9 cellular contexts compared by ENCODE assay signal in genomic region chrX:82218361-82218760, GRCh38.
A peak's percentile ranks its signal among the peaks of the same experiment; 100 is the strongest.
DNase-seq lines count a peak whose midpoint lies in the region; ATAC-seq and TF ChIP-seq lines count a peak whose summit lies in the region.
"Had no signal": no experiment of that assay in that cellular context is flagged by ENCODE, and none has a peak within 500 bp of the region (broad histone marks: within the 10 kb centered on the region; RNA-seq: fewer than 3 reads in every experiment).

No MANE protein-coding gene starts in this region.

- H3K9me3 Mint-ChIP-seq in activated T-cell treated with anti-CD3 and anti-CD28 coated beads, Interleukin-2, amount 50 U/mL, for 24 hours: no peaks in the 10 kb centered on the region

- H3K36me3 Mint-ChIP-seq in activated T-cell treated with anti-CD3 and anti-CD28 coated beads, Interleukin-2, amount 50 U/mL, for 24 hours (ENCODE audit: low read depth): no peaks in the 10 kb centered on the region

- intact Hi-C loops in gastrocnemius medialis (cut with DNase I; ENCODE audit: low total_unique reads): no loop called here

- no peak overlapping the region for H3K27ac Mint-ChIP-seq in activated T-cell treated with anti-CD3 and anti-CD28 coated beads, Interleukin-2, amount 50 U/mL, for 24 hours

- H3K4me3 ChIP-seq in gastrocnemius medialis: no peak overlapping the region

- no peak for TF ChIP-seq POLR2A in gastrocnemius medialis (IDR thresholded peaks at IDR 0.05)

- H3K27me3 ChIP-seq in gastrocnemius medialis: no peaks in the 10 kb centered on the region

- no peaks in the 10 kb centered on the region for H3K4me1 ChIP-seq in gastrocnemius medialis
- H3K4me1 ChIP-seq: parathyroid adenoma had no signal

- peak; percentile 83 for ATAC-seq in GM18511 (IDR thresholded peaks at IDR 0.05; ENCODE audit: unreplicated experiment)
- peak; percentile 78 for ATAC-seq in HG03095 (IDR thresholded peaks at IDR 0.05; ENCODE audit: unreplicated experiment)
- no peak for ATAC-seq in gastrocnemius medialis

- no peak overlapping the region for H3K27ac ChIP-seq in 22Rv1
- no peak overlapping the region for H3K27ac ChIP-seq in gastrocnemius medialis
- H3K27ac ChIP-seq: parathyroid adenoma had no signal

- no peaks in the 10 kb centered on the region for H3K9me3 ChIP-seq in gastrocnemius medialis

- TF ChIP-seq CTCF in 22Rv1 (IDR thresholded peaks at IDR 0.05) (peak; percentile 42), gastrocnemius medialis (IDR thresholded peaks at IDR 0.05 in 4 of 5, conservative IDR thresholded peaks at IDR 0.05 in 1 of 5) (no peak)

- no peaks in the 10 kb centered on the region for H3K4me1 Mint-ChIP-seq in activated T-cell treated with anti-CD3 and anti-CD28 coated beads, Interleukin-2, amount 50 U/mL, for 24 hours (ENCODE audit: low read depth)

- H3K27me3 Mint-ChIP-seq in activated T-cell treated with anti-CD3 and anti-CD28 coated beads, Interleukin-2, amount 50 U/mL, for 24 hours: peaks cover 18% of the 10 kb centered on the region

- H3K4me3 Mint-ChIP-seq in activated T-cell treated with anti-CD3 and anti-CD28 coated beads, Interleukin-2, amount 50 U/mL, for 24 hours: no peak overlapping the region

- in situ Hi-C loops in gastrocnemius medialis (cut with MboI; ENCODE audit: low sequenced_read_pairs in 4 of 4): no loop called here

- H3K36me3 ChIP-seq in gastrocnemius medialis: no peaks in the 10 kb centered on the region

- DNase-seq in RPMI7951 (ENCODE audit: low read depth) (peak; percentile 20), iris pigment epithelial cell (ENCODE audit: low read depth) (peak; percentile 23), NCI-H1930 (lab: John Stamatoyannopoulos, UW) (no peak), gastrocnemius medialis (no peak)
- DNase-seq in activated T-cell treated with anti-CD3 and anti-CD28 coated beads, Interleukin-2, amount 50 U/mL, for 24 hours: no peak

Comparison
In these comparisons a context has a peak if more than half of its experiments do, and no peak if none do; other contexts are left out.
1. ATAC-seq: peak in GM18511 (single experiment) and HG03095 (single experiment); none in gastrocnemius medialis (0 of 2).
2. DNase-seq: peak in RPMI7951 (single experiment) and iris pigment epithelial cell (single experiment); none in NCI-H1930 (0 of 2), activated T-cell treated with anti-CD3 and anti-CD28 coated beads, Interleukin-2, amount 50 U/mL, for 24 hours (single experiment) and gastrocnemius medialis (0 of 2).